18 cellular contexts compared by ENCODE assay signal in genomic region chr12:19301223-19301622, GRCh38.
DNase-seq lines count a peak whose midpoint lies in the region; ATAC-seq and TF ChIP-seq lines count a peak whose summit lies in the region.
"Had no signal": no experiment of that assay in that cellular context is flagged by ENCODE, and none has a peak within 500 bp of the region (broad histone marks: within the 10 kb centered on the region; RNA-seq: fewer than 3 reads in every experiment).

No MANE protein-coding gene starts in this region.

- TF ChIP-seq CTCF in A673 (conservative IDR thresholded peaks at IDR 0.05; ENCODE audit: low read depth, low read length) (no peak), progenitor cell of endocrine pancreas (IDR thresholded peaks at IDR 0.05; ENCODE audit: unreplicated experiment) (no peak)

- peaks cover 46% of the 10 kb centered on the region for H3K36me3 Mint-ChIP-seq in progenitor cell of endocrine pancreas (ENCODE audit: insufficient read depth)
- H3K36me3 Mint-ChIP-seq: CD4-positive, alpha-beta memory T cell had no signal

- no TSS peak for BruUV-seq in A673 (replicated peaks; lab: Mats Ljungman, UMichigan)

- H3K4me1 Mint-ChIP-seq in progenitor cell of endocrine pancreas (ENCODE audit: low read depth) = peaks cover 4% of the 10 kb centered on the region
- H3K4me1 Mint-ChIP-seq: CD4-positive, alpha-beta memory T cell had no signal

- no peaks in the 10 kb centered on the region for H3K9me3 ChIP-seq in A673 (ENCODE audit: low read depth, low read length, poor library complexity, severe bottlenecking)
- H3K9me3 ChIP-seq in SK-N-MC (ENCODE audit: low read depth, low read length) = no peaks in the 10 kb centered on the region
- H3K9me3 ChIP-seq: A549 had no signal

- peak; percentile 57 for DNase-seq in A673 (ENCODE audit: low spot score)
- DNase-seq in SK-N-MC (ENCODE audit: low read depth, low spot score) = peak; percentile 67
- peak; percentile 15 for DNase-seq in dermis blood vessel endothelial cell
- no peak for DNase-seq in progenitor cell of endocrine pancreas (ENCODE audit: low spot score, unreplicated experiment)
- no peak for DNase-seq in NCI-H510A treated with DMSO at 0.1 percent for 48 hours (lab: John Stamatoyannopoulos, UW)
- DNase-seq in NCI-H82 treated with DMSO at 0.1 percent for 48 hours (lab: John Stamatoyannopoulos, UW; ENCODE audit: unreplicated experiment) = no peak
- DNase-seq: 8988T; C1 segment of cervical spinal cord; Calu3; CD4-positive, alpha-beta memory T cell; COR-L47; DMS79 treated with DMSO at 0.1 percent for 48 hours; GF-D8; H9 had no signal

- H3K9me3 Mint-ChIP-seq in progenitor cell of endocrine pancreas (ENCODE audit: low read depth) = peaks cover 3% of the 10 kb centered on the region
- H3K9me3 Mint-ChIP-seq: CD4-positive, alpha-beta memory T cell; GM23338 had no signal

- no peaks in the 10 kb centered on the region for H3K27me3 Mint-ChIP-seq in progenitor cell of endocrine pancreas
- H3K27me3 Mint-ChIP-seq: CD4-positive, alpha-beta memory T cell had no signal

- no peaks in the 10 kb centered on the region for H3K27me3 ChIP-seq in A673 (replicated peaks; ENCODE audit: insufficient read depth, low read depth, low read length, poor library complexity)

- no peak overlapping the region for H3K4me3 Mint-ChIP-seq in progenitor cell of endocrine pancreas (ENCODE audit: low read depth)
- H3K4me3 Mint-ChIP-seq: CD4-positive, alpha-beta memory T cell; GM23338; H9 had no signal

- CTCF ChIA-PET in A673 (lab: Charles Lee) = no interaction called here

- peak overlapping the region; percentile 35 for H3K27ac ChIP-seq in A673 (ENCODE audit: low read depth, low read length, poor library complexity, severe bottlenecking)
- peak overlapping the region; percentile 89 for H3K27ac ChIP-seq in SK-N-MC
- H3K27ac ChIP-seq: A549 had no signal

- H3K36me3 ChIP-seq in A673 (ENCODE audit: insufficient read depth, low read length, poor library complexity, severe bottlenecking) (no peaks in the 10 kb centered on the region), SK-N-MC (ENCODE audit: insufficient read depth, low read length) (0 out of 2 replicates have a peak, but pooled peaks cover 3% of the 10 kb centered on the region)

- intact Hi-C loops in A673 (cut with micrococcal nuclease; ENCODE audit: unreplicated experiment) = no loop called here

- POLR2A ChIA-PET in A673 (lab: Charles Lee; ENCODE audit: low non-redundant PET) = no interaction called here

- H3K4me3 ChIP-seq in A673 (ENCODE audit: low read depth, low read length, poor library complexity, severe bottlenecking) (no peak overlapping the region), SK-N-MC (peak overlapping the region; percentile 57)
- H3K4me3 ChIP-seq: A549, GM23338 had no signal

- peak overlapping the region; percentile 39 for H3K27ac Mint-ChIP-seq in progenitor cell of endocrine pancreas
- H3K27ac Mint-ChIP-seq: CD4-positive, alpha-beta memory T cell had no signal

- H3K4me1 ChIP-seq in A673 (ENCODE audit: insufficient read depth, low read length, poor library complexity, severe bottlenecking) = peaks cover 37% of the 10 kb centered on the region
- H3K4me1 ChIP-seq: A549 had no signal

- H3K9ac ChIP-seq in SK-N-MC (ENCODE audit: insufficient read length) = no peak overlapping the region

- ATAC-seq in HG03342 (IDR thresholded peaks at IDR 0.05; ENCODE audit: unreplicated experiment) = no peak
- ATAC-seq: A549, GM23338, HCT116 had no signal

Comparison
In these comparisons a context has a peak if more than half of its experiments do, and no peak if none do; other contexts are left out.
1. DNase-seq: peak in A673 (single experiment), SK-N-MC (single experiment) and dermis blood vessel endothelial cell (single experiment); none in progenitor cell of endocrine pancreas (single experiment), NCI-H510A treated with DMSO at 0.1 percent for 48 hours (single experiment) and NCI-H82 treated with DMSO at 0.1 percent for 48 hours (single experiment).